8 cellular contexts compared by ENCODE assay signal in the genomic region with DNA sequence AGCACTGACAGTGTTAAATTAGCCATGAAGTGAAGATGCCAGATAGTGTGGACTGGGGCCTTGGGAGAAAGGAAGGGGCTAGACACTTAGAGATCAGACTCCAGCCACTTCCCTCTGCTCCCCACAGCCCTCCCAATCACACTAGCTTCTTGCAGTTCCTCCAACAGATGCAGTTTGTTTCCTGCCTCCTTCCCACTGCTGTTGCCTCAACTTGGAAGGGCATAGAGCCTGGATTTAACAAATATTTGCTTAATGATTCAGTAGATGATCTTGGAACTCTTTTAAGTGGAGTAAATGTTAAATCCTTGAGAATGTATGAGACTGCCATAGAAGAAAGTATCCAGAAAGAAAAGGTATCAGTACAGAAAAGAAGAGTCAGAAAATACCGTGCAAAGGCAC. TPM values are rescaled to one million over a fixed set of nuclear protein-coding genes. Genes with fewer than 3 reads are reported as not detected.
DNase-seq lines count a peak whose midpoint lies in the region; FAIRE-seq and TF ChIP-seq lines count a peak whose summit lies in the region.

No MANE protein-coding gene starts in this region.

- peaks cover 26% of the 10 kb centered on the region for H3K4me1 ChIP-seq in OCI-LY1 (ENCODE audit: insufficient read depth, low read length, severe bottlenecking)
- peaks cover 34% of the 10 kb centered on the region for H3K4me1 ChIP-seq in endothelial cell of umbilical vein (ENCODE audit: control insufficient read depth, extremely low read depth, insufficient read depth, low read length)
- H3K4me1 ChIP-seq in osteoblast (ENCODE audit: insufficient read depth, low read length), result peaks cover 44% of the 10 kb centered on the region

- H3K9me2 ChIP-seq in OCI-LY1 (ENCODE audit: low read depth, low read length), result no peaks in the 10 kb centered on the region

- dilution Hi-C loops in endothelial cell of umbilical vein (cut with MboI; ENCODE audit: extremely low pct_ligation_motif_present, low sequenced_read_pairs), result no loop called here

- H3K79me2 ChIP-seq in OCI-LY1 (ENCODE audit: insufficient read depth, low read length) (peaks cover 30% of the 10 kb centered on the region), endothelial cell of umbilical vein (ENCODE audit: control insufficient read depth, insufficient read depth, low read length) (peaks cover 36% of the 10 kb centered on the region), osteoblast (ENCODE audit: insufficient read depth, low read length) (peaks cover 36% of the 10 kb centered on the region)

- no peaks in the 10 kb centered on the region for H3K27me3 ChIP-seq in OCI-LY1 (ENCODE audit: insufficient read depth, low read length)
- H3K27me3 ChIP-seq in endothelial cell of umbilical vein (ENCODE audit: control insufficient read depth in 2 of 2, insufficient read depth in 2 of 2, low read length in 2 of 2), result no peaks in the 10 kb centered on the region
- no peaks in the 10 kb centered on the region for H3K27me3 ChIP-seq in osteoblast (ENCODE audit: insufficient read depth, low read length)

- BruUV-seq in endothelial cell of umbilical vein (replicated peaks; lab: Mats Ljungman, UMichigan), result no TSS peak

- H3K9me3 ChIP-seq in OCI-LY1 (ENCODE audit: low read length) (no peaks in the 10 kb centered on the region), endothelial cell of umbilical vein (replicated peaks; ENCODE audit: control insufficient read depth, insufficient read depth, low read length) (no peaks in the 10 kb centered on the region), osteoblast (ENCODE audit: low read depth, low read length) (no peaks in the 10 kb centered on the region)

- CTCF ChIA-PET in endothelial cell of umbilical vein (lab: Charles Lee), result interaction anchor here (0.8 to 3.1 kb wide), 6 partner anchors 14 to 97 kb away, joined by 3 to 16 read pairs (median 7); no protein-coding TSS in a partner anchor

- H3F3A ChIP-seq in OCI-LY1 (ENCODE audit: insufficient read depth, low read length), result no peaks in the 10 kb centered on the region

- in situ Hi-C loops in Caki2 (cut with HindIII; ENCODE audit: low pct_unique_long_range_greater_than_20kb, low sequenced_read_pairs), result no loop called here

- H3K27ac ChIP-seq in OCI-LY1 (ENCODE audit: low read depth, low read length, poor library complexity, severe bottlenecking) (no peak overlapping the region), endothelial cell of umbilical vein (ENCODE audit: insufficient read depth, low read depth, low read length) (peak overlapping the region; percentile 77), osteoblast (ENCODE audit: low read depth, low read length) (peak overlapping the region; percentile 91)

- H3K36me3 ChIP-seq in OCI-LY1 (ENCODE audit: insufficient read depth, low read length) (peaks cover 23% of the 10 kb centered on the region), endothelial cell of umbilical vein (ENCODE audit: control insufficient read depth in 2 of 2, extremely low read depth in 1 of 2, insufficient read depth in 2 of 2, low read length in 2 of 2) (peaks cover 6 to 13% of the 10 kb centered on the region in 2 experiments), osteoblast (ENCODE audit: insufficient read depth, low read length) (peaks cover 19% of the 10 kb centered on the region)

- POLR2A ChIA-PET in endothelial cell of umbilical vein (lab: Charles Lee), result no interaction called here

- DNase-seq in Caki2 (ENCODE audit: low read depth), result peak; percentile 55
- peak; percentile 84 for DNase-seq in endothelial cell of umbilical vein (ENCODE audit: low read depth, low spot score)
- peak; percentile 89 for DNase-seq in osteoblast (ENCODE audit: insufficient read length, low spot score, missing footprints)
- DNase-seq in NCI-H1092 treated with DMSO at 0.1 percent for 48 hours (lab: John Stamatoyannopoulos, UW), result no peak
- no peak for DNase-seq in NCI-H1417 (lab: John Stamatoyannopoulos, UW)
- DNase-seq in activated CD4-positive, alpha-beta T cell treated with anti-CD3 and anti-CD28 coated beads for 48 hours, result no peak
- no peak for DNase-seq in SW 1271 (lab: John Stamatoyannopoulos, UW)

- 0 out of 2 replicates have a peak overlapping the region, but pooled peaks have one; percentile 35 for H2AFZ ChIP-seq in OCI-LY1 (ENCODE audit: low read length)
- peak overlapping the region; percentile 11 for H2AFZ ChIP-seq in endothelial cell of umbilical vein (ENCODE audit: low read depth, low read length)
- peak overlapping the region; percentile 66 for H2AFZ ChIP-seq in osteoblast (ENCODE audit: low read length)

- H4K20me1 ChIP-seq in OCI-LY1 (ENCODE audit: insufficient read depth, low read length), result no peaks in the 10 kb centered on the region
- H4K20me1 ChIP-seq in endothelial cell of umbilical vein (replicated peaks; ENCODE audit: control insufficient read depth, extremely low read depth, insufficient read depth, low read length), result peaks cover 5% of the 10 kb centered on the region
- H4K20me1 ChIP-seq in osteoblast (ENCODE audit: insufficient read depth, low read length), result peaks cover 29% of the 10 kb centered on the region

- TF ChIP-seq POLR2A in endothelial cell of umbilical vein (IDR thresholded peaks at IDR 0.05; ENCODE audit: low read depth, low read length), result peak; percentile 27

- H3K4me2 ChIP-seq in OCI-LY1 (ENCODE audit: low read length), result peak overlapping the region; percentile 100
- H3K4me2 ChIP-seq in endothelial cell of umbilical vein (ENCODE audit: insufficient read depth, low read length), result peak overlapping the region; percentile 93
- H3K4me2 ChIP-seq in osteoblast (ENCODE audit: insufficient read depth, low read length), result peak overlapping the region; percentile 99

- TF ChIP-seq CTCF in OCI-LY1 (IDR thresholded peaks at IDR 0.05; ENCODE audit: low read length) (no peak), endothelial cell of umbilical vein (IDR thresholded peaks at IDR 0.05; ENCODE audit: extremely low read depth in 1 of 2, insufficient read depth in 1 of 2, low read depth in 1 of 2, low read length in 2 of 2) (no peak), osteoblast (IDR thresholded peaks at IDR 0.05; ENCODE audit: extremely low read depth, low read depth, low read length) (no peak)

- H3K4me3 ChIP-seq in OCI-LY1 (ENCODE audit: low read depth, low read length, poor library complexity, severe bottlenecking), result peak overlapping the region; percentile 79
- peak overlapping the region in 2 of 3 experiments; percentile 41 to 65 for H3K4me3 ChIP-seq in endothelial cell of umbilical vein (replicated peaks in 1 of 3; ENCODE audit: insufficient read depth in 1 of 3, low read depth in 1 of 3, low read length in 3 of 3)
- peak overlapping the region; percentile 79 for H3K4me3 ChIP-seq in osteoblast (ENCODE audit: insufficient read depth, low read length)

- intact Hi-C loops in endothelial cell of umbilical vein (cut with micrococcal nuclease), result loop anchor here (5.0 kb wide), 1 partner anchor 828 kb away; no protein-coding TSS in a partner anchor

- H3K9me1 ChIP-seq in endothelial cell of umbilical vein (replicated peaks; ENCODE audit: control insufficient read depth, extremely low read depth, insufficient read depth, low read length), result no peaks in the 10 kb centered on the region

- FAIRE-seq in endothelial cell of umbilical vein (lab: Jason Lieb, UNC), result peak; percentile 92

- H3K9ac ChIP-seq in OCI-LY1 (ENCODE audit: low read length), result peak overlapping the region; percentile 67; the same call in 1 of the 2 replicates
- H3K9ac ChIP-seq in endothelial cell of umbilical vein (replicated peaks; ENCODE audit: extremely low read depth, insufficient read depth, low read length), result peak overlapping the region; percentile 79

TF ChIP-seq in endothelial cell of umbilical vein, 7 proteins besides CTCF, POLR2A, EP300 and RAD21:
- TF ChIP-seq, protein P1, sequence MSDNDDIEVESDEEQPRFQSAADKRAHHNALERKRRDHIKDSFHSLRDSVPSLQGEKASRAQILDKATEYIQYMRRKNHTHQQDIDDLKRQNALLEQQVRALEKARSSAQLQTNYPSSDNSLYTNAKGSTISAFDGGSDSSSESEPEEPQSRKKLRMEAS (IDR thresholded peaks at IDR 0.05; ENCODE audit: insufficient read depth, insufficient read length), result no peak
- TF ChIP-seq GATA2 (IDR thresholded peaks at IDR 0.05; ENCODE audit: insufficient read depth, insufficient read length, low read depth, low read length) (peak; percentile 23), JUN (IDR thresholded peaks at IDR 0.05; ENCODE audit: borderline replicate concordance, insufficient read depth, insufficient read length, low read depth) (no peak), FOS (IDR thresholded peaks at IDR 0.05; ENCODE audit: borderline replicate concordance, insufficient read depth, low read length) (peak; percentile 42), MYC (IDR thresholded peaks at IDR 0.05; ENCODE audit: low read depth, low read length) (no peak), EZH2 (IDR thresholded peaks at IDR 0.05; ENCODE audit: borderline replicate concordance, low read depth, low read length, severe bottlenecking) (no peak), POLR2AphosphoS5 (IDR thresholded peaks at IDR 0.05; ENCODE audit: insufficient read depth, low read depth, low read length) (peak; percentile 33)

RNA-seq across cellular contexts. Expression of a gene that starts 1.5 kb away (rescaled TPM):
- total RNA-seq in Caki2 (2014; rRNA removed; shearing (Covaris generic); ENCODE audit: low replicate concordance), result 459 and 596 TPM in 2 replicates
- total RNA-seq in endothelial cell of umbilical vein (347 and 353 TPM in 2 replicates), osteoblast (590 and 597 TPM in 2 replicates)
- 130 and 174 TPM in 2 replicates for polyA plus RNA-seq in endothelial cell of umbilical vein
- 219 and 224 TPM in 2 replicates for polyA plus RNA-seq in endothelial cell of umbilical vein (2011; cell fraction: cytosol; rRNA removed)
- 143 and 157 TPM in 2 replicates for polyA plus RNA-seq in endothelial cell of umbilical vein (2011; cell fraction: nucleus; rRNA removed)
- 344 and 564 TPM in 2 replicates for polyA plus RNA-seq in endothelial cell of umbilical vein (2012)
- polyA minus RNA-seq in endothelial cell of umbilical vein, result 305 and 337 TPM in 2 replicates
- polyA minus RNA-seq in endothelial cell of umbilical vein (2011; cell fraction: cytosol; rRNA and poly(A)+ RNA removed), result 414 TPM
- polyA minus RNA-seq in endothelial cell of umbilical vein (2011; cell fraction: nucleus; rRNA and poly(A)+ RNA removed), result 184 and 211 TPM in 2 replicates

RNA-seq across cellular contexts. Expression of a gene that starts 54.2 kb away (rescaled TPM):
- 30.8 and 70.2 TPM in 2 replicates for total RNA-seq in Caki2 (2014; rRNA removed; shearing (Covaris generic); ENCODE audit: low replicate concordance)
- total RNA-seq in endothelial cell of umbilical vein (79.7 and 92.4 TPM in 2 replicates), osteoblast (73.5 and 77.2 TPM in 2 replicates)
- polyA plus RNA-seq in endothelial cell of umbilical vein, result 33.1 and 61.4 TPM in 2 replicates
- polyA plus RNA-seq in endothelial cell of umbilical vein (2011; cell fraction: cytosol; rRNA removed), result 28.5 and 31.4 TPM in 2 replicates
- polyA plus RNA-seq in endothelial cell of umbilical vein (2011; cell fraction: nucleus; rRNA removed), result 375 and 530 TPM in 2 replicates
- polyA plus RNA-seq in endothelial cell of umbilical vein (2012), result 43.6 and 50.2 TPM in 2 replicates
- polyA minus RNA-seq in endothelial cell of umbilical vein, result 39.2 and 48.8 TPM in 2 replicates
- 16.3 TPM for polyA minus RNA-seq in endothelial cell of umbilical vein (2011; cell fraction: cytosol; rRNA and poly(A)+ RNA removed)
- polyA minus RNA-seq in endothelial cell of umbilical vein (2011; cell fraction: nucleus; rRNA and poly(A)+ RNA removed), result 176 and 226 TPM in 2 replicates

Comparison
In these comparisons a context has a peak if more than half of its experiments do, and no peak if none do; other contexts are left out.
1. DNase-seq: peak in Caki2 (single experiment), endothelial cell of umbilical vein (single experiment) and osteoblast (single experiment); none in NCI-H1092 treated with DMSO at 0.1 percent for 48 hours (single experiment), NCI-H1417 (0 of 3), activated CD4-positive, alpha-beta T cell treated with anti-CD3 and anti-CD28 coated beads for 48 hours (single experiment) and SW 1271 (0 of 2).
2. H2AFZ ChIP-seq: peak in every context shown above with its lines; median percentile 66 in osteoblast; 35 in OCI-LY1; 11 in endothelial cell of umbilical vein.
3. Peak in every context shown above with its lines, with median percentiles within 50 percentile points of each other: H3K4me2 ChIP-seq and H3K4me3 ChIP-seq.